In genomic region chr9:133408042-133408441, GRCh38 we compare ENCODE assay signal across 28 cellular contexts. TPM values are rescaled to one million over a fixed set of nuclear protein-coding genes. Genes with fewer than 3 reads are reported as not detected.
"Had no signal": no experiment of that assay in that cellular context is flagged by ENCODE, and none has a peak within 500 bp of the region (broad histone marks: within the 10 kb centered on the region; RNA-seq: fewer than 3 reads in every experiment).

No MANE protein-coding gene starts in this region.

- H3K27me3 ChIP-seq: neutrophil, ovary, right lobe of liver, sigmoid colon, stomach, thyroid gland, tibial nerve, upper lobe of left lung, vagina had no signal

- H2AFZ ChIP-seq: parathyroid adenoma had no signal

- H3K27ac ChIP-seq: neutrophil, ovary, parathyroid adenoma, psoas muscle, right lobe of liver, sigmoid colon, stomach, thoracic aorta, thyroid gland, tibial nerve, upper lobe of left lung, vagina had no signal

- H3K4me3 ChIP-seq: ovary, psoas muscle, right lobe of liver, sigmoid colon, stomach, thoracic aorta, thyroid gland, tibial nerve, upper lobe of left lung, vagina had no signal

- DNase-seq: naive thymus-derived CD4-positive, alpha-beta T cell; natural killer cell; nucleus accumbens; ovary; posterior cingulate gyrus; psoas muscle; right cardiac atrium; right lobe of liver; sigmoid colon; small intestine; stimulated activated CD4-positive, alpha-beta T cell treated with anti-CD3 and anti-CD28 coated beads, Interleukin-15, amount 100 ng/mL, for 24 hours; stimulated activated CD4-positive, alpha-beta T cell treated with anti-CD3 and anti-CD28 coated beads, Interleukin-2, amount 100 ng/mL, for 24 hours; stimulated activated CD4-positive, alpha-beta T cell treated with anti-CD3 and anti-CD28 coated beads, Interleukin-2, amount 100 ng/mL, for 48 hours; stimulated activated CD4-positive, alpha-beta T cell treated with anti-CD3 and anti-CD28 coated beads, Interleukin-4, amount 100 ng/mL, for 24 hours; stimulated activated naive B cell treated with anti-CD40 and anti-IgM and Interleukin-4, amounts not matched to agents 10 μg/mL and 1 μg/mL and 100 μg/mL, for 72 hours; stimulated activated naive CD4-positive, alpha-beta T cell treated with Interleukin-2 at 50 U/mL for 16 hours; stomach; thyroid gland; trophoblast cell; upper lobe of left lung had no signal

- FAIRE-seq: small intestine, urothelium cell line had no signal

- H3K79me2 ChIP-seq: parathyroid adenoma had no signal

- H3K36me3 ChIP-seq: ovary had no signal

- H3K9ac ChIP-seq: parathyroid adenoma had no signal

- H3K4me1 ChIP-seq: parathyroid adenoma, sigmoid colon, stomach, thyroid gland, tibial nerve, upper lobe of left lung, vagina had no signal

- ATAC-seq: naive thymus-derived CD4-positive, alpha-beta T cell; natural killer cell; psoas muscle; right cardiac atrium; right lobe of liver; stimulated activated effector memory CD8-positive, alpha-beta T cell treated with anti-CD3 and anti-CD28 coated beads, Interleukin-12 subunit alpha, Interleukin-12 subunit beta, amount 100 ng/mL, for 72 hours had no signal

- H3K9me3 ChIP-seq: neutrophil, ovary, psoas muscle, right lobe of liver, sigmoid colon, stomach, thoracic aorta, thyroid gland, tibial nerve, upper lobe of left lung, vagina had no signal

RNA-seq across cellular contexts. Expression of gene STKLD1, which starts 31.9 kb away (rescaled TPM):
- total RNA-seq: omental fat pad, stomach, vagina had no signal
